ENCODE assay signal across 18 cellular contexts in the genomic region with DNA sequence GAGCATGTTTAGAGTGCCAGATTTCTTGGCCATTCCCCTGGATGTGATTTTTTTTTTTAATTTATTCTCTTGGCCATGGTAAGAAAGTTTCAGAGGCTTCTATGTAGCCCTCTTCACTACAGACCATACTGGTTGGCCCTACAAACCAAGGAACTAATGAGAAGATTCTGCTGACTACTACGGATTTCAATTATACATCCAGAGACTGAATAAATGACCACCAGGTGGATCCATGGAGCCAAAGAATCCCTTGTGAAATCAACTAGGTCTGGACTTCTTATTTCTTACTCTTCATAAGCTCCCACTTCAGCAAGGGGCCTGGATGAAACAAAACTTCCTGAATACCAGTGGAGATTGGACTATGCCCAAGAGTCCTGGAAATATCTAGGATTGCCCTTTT. TPM values are rescaled to one million over a fixed set of nuclear protein-coding genes. Genes with fewer than 3 reads are reported as not detected.
DNase-seq lines count a peak whose midpoint lies in the region; TF ChIP-seq lines count a peak whose summit lies in the region.
"Had no signal": no experiment of that assay in that cellular context is flagged by ENCODE, and none has a peak within 500 bp of the region (broad histone marks: within the 10 kb centered on the region; RNA-seq: fewer than 3 reads in every experiment).

No MANE protein-coding gene starts in this region.

- H3K9me3 Mint-ChIP-seq in osteocyte (ENCODE audit: unreplicated experiment), result no peaks in the 10 kb centered on the region
- H3K9me3 Mint-ChIP-seq: naive thymus-derived CD8-positive, alpha-beta T cell had no signal

- H3K36me3 ChIP-seq in mammary epithelial cell (ENCODE audit: insufficient read depth, low read length), result no peaks in the 10 kb centered on the region
- no peaks in the 10 kb centered on the region for H3K36me3 ChIP-seq in testis (ENCODE audit: low read depth, missing control alignments)
- no peaks in the 10 kb centered on the region for H3K36me3 ChIP-seq in Peyer's patch
- H3K36me3 ChIP-seq: esophagus squamous epithelium, spleen, transverse colon had no signal

- H3K4me1 ChIP-seq in mammary epithelial cell (ENCODE audit: insufficient read depth, low read length) (no peaks in the 10 kb centered on the region), testis (no peaks in the 10 kb centered on the region), Peyer's patch (no peaks in the 10 kb centered on the region)
- H3K4me1 ChIP-seq: esophagus squamous epithelium, spleen, transverse colon had no signal

- no TSS peak for BruUV-seq in mammary epithelial cell (replicated peaks; lab: Mats Ljungman, UMichigan)

- H3K27ac Mint-ChIP-seq in osteocyte (ENCODE audit: unreplicated experiment), result no peak overlapping the region
- H3K27ac Mint-ChIP-seq: immature natural killer cell had no signal

- TF ChIP-seq POLR2A in testis (IDR thresholded peaks at IDR 0.05) (no peak), Peyer's patch (IDR thresholded peaks at IDR 0.05) (no peak)

- H3K9me3 ChIP-seq in mammary epithelial cell (replicated peaks; ENCODE audit: insufficient read depth, low read length) (no peaks in the 10 kb centered on the region), testis (no peaks in the 10 kb centered on the region), Peyer's patch (no peaks in the 10 kb centered on the region)
- H3K9me3 ChIP-seq: esophagus squamous epithelium, spleen, transverse colon had no signal

- H3K27me3 ChIP-seq in mammary epithelial cell (ENCODE audit: insufficient read depth, low read length) (no peaks in the 10 kb centered on the region), testis (no peaks in the 10 kb centered on the region), Peyer's patch (no peaks in the 10 kb centered on the region)
- H3K27me3 ChIP-seq: transverse colon had no signal

- no peaks in the 10 kb centered on the region for H3K4me1 Mint-ChIP-seq in osteocyte (ENCODE audit: unreplicated experiment)
- H3K4me1 Mint-ChIP-seq: immature natural killer cell had no signal

- no peaks in the 10 kb centered on the region for H3K79me2 ChIP-seq in mammary epithelial cell (ENCODE audit: insufficient read depth, low read length)

- 75% methylated on average over 1 of the region's 1 CpG for WGBS in mammary epithelial cell (ENCODE audit: low coverage, missing lambda C conversion rate)
- WGBS in testis, 2 donors, result 56 to 73% methylated on average over 1 of the region's 1 CpG

- H3K9ac ChIP-seq in mammary epithelial cell (ENCODE audit: insufficient read depth, low read length), result no peak overlapping the region

- H3K36me3 Mint-ChIP-seq in osteocyte (ENCODE audit: unreplicated experiment), result no peaks in the 10 kb centered on the region
- H3K36me3 Mint-ChIP-seq: naive thymus-derived CD8-positive, alpha-beta T cell had no signal

- dilution Hi-C loops in mammary epithelial cell (cut with HindIII; ENCODE audit: low sequenced_read_pairs), result loop anchor here (5.0 kb wide), 1 partner anchor 36 kb away; no protein-coding TSS in a partner anchor

- H4K20me1 ChIP-seq in mammary epithelial cell (ENCODE audit: insufficient read depth, low read length), result no peaks in the 10 kb centered on the region

- H3K4me3 Mint-ChIP-seq in osteocyte (ENCODE audit: unreplicated experiment), result no peak overlapping the region
- H3K4me3 Mint-ChIP-seq: immature natural killer cell; naive thymus-derived CD8-positive, alpha-beta T cell had no signal

- peak; percentile 15; the same call in 1 of the 2 replicates for TF ChIP-seq CTCF in LNCAP (IDR thresholded peaks at IDR 0.05)
- TF ChIP-seq CTCF in mammary epithelial cell (conservative IDR thresholded peaks at IDR 0.05 in 1 of 2, IDR thresholded peaks at IDR 0.05 in 1 of 2; ENCODE audit: extremely low read depth in 1 of 2, insufficient read depth in 1 of 2, low read depth in 1 of 2, low read length in 2 of 2), result peak; percentile 10 to 22
- peak; percentile 23 for TF ChIP-seq CTCF in osteocyte (IDR thresholded peaks at IDR 0.05)
- TF ChIP-seq CTCF in testis (IDR thresholded peaks at IDR 0.05), result no peak
- TF ChIP-seq CTCF in Peyer's patch (IDR thresholded peaks at IDR 0.05), result peak in 1 of 6 experiments; percentile 4

- intact Hi-C loops in mammary epithelial cell (cut with micrococcal nuclease) (loop anchor here (1.0 kb wide), 1 partner anchor 45 kb away; no protein-coding TSS in a partner anchor), testis (cut with DNase I; ENCODE audit: low total_unique reads) (no loop called here)

- no peak overlapping the region for H2AFZ ChIP-seq in mammary epithelial cell (ENCODE audit: low read depth, low read length)

- in situ Hi-C loops in mammary epithelial cell (cut with MboI; ENCODE audit: low sequenced_read_pairs in 2 of 2), result no loop called here

- CTCF ChIA-PET in mammary epithelial cell (lab: Charles Lee; ENCODE audit: low non-redundant PET), result no interaction called here

- H3K27ac ChIP-seq in mammary epithelial cell (ENCODE audit: insufficient read depth, low read depth, low read length), result no peak overlapping the region
- no peak overlapping the region for H3K27ac ChIP-seq in testis
- no peak overlapping the region for H3K27ac ChIP-seq in Peyer's patch
- H3K27ac ChIP-seq: esophagus squamous epithelium, spleen, transverse colon had no signal

- H3K4me3 ChIP-seq in mammary epithelial cell (replicated peaks in 1 of 3; ENCODE audit: insufficient read depth in 1 of 3, low read depth in 2 of 3, low read length in 3 of 3), result no peak overlapping the region
- H3K4me3 ChIP-seq in testis, result no peak overlapping the region
- no peak overlapping the region for H3K4me3 ChIP-seq in Peyer's patch
- H3K4me3 ChIP-seq: esophagus squamous epithelium, spleen, transverse colon had no signal

- peaks cover 17% of the 10 kb centered on the region for H3K27me3 Mint-ChIP-seq in osteocyte (ENCODE audit: unreplicated experiment)

- DNase-seq in NCI-H2171 treated with DMSO at 0.1 percent for 48 hours (lab: John Stamatoyannopoulos, UW) (peak; percentile 24), NCI-H2171 (lab: John Stamatoyannopoulos, UW) (no peak), mammary epithelial cell (no peak), osteocyte (ENCODE audit: extremely low spot score, unreplicated experiment) (no peak), SKM-1 (lab: John Stamatoyannopoulos, UW; ENCODE audit: unreplicated experiment) (no peak), testis (no peak), Peyer's patch (no peak)
- DNase-seq: activated CD4-positive, alpha-beta T cell treated with anti-CD3 and anti-CD28 coated beads, Interleukin-2, amount 50 U/mL, for 4 hours; activated effector memory CD4-positive, alpha-beta T cell treated with anti-CD3 and anti-CD28 coated beads, Interleukin-2, amount 50 U/mL, for 16 hours; cerebellar nuclear complex; esophagus squamous epithelium; immature natural killer cell; naive thymus-derived CD8-positive, alpha-beta T cell; NCI-H1105 treated with DMSO at 0.1 percent for 48 hours; spleen; T-helper 1 cell; transverse colon had no signal

- no peak overlapping the region for H3K4me2 ChIP-seq in mammary epithelial cell (ENCODE audit: insufficient read depth, low read depth, low read length)

RNA-seq across cellular contexts. Expression of a gene that starts 27.6 kb away (rescaled TPM):
- total RNA-seq in mammary epithelial cell, result 10 to 100 TPM; 32.2 to 32.3 TPM
- polyA plus RNA-seq in mammary epithelial cell, result 21.1 TPM
- polyA minus RNA-seq in mammary epithelial cell, result 39.6 TPM
- 29.2 and 30.7 TPM in 2 replicates for total RNA-seq in osteocyte
- 10 to 100 TPM; 24.5 to 24.8 TPM for total RNA-seq in testis
- polyA plus RNA-seq in testis (ENCODE audit: insufficient read depth, low read depth, low replicate concordance), result 36.3 TPM
- total RNA-seq in Peyer's patch, result 10 to 100 TPM; 26.7 to 44.6 (median 32.5) TPM

Comparison
In these comparisons a context has a peak if more than half of its experiments do, and no peak if none do; other contexts are left out.
1. CTCF ChIP-seq: peak in LNCAP (single experiment), mammary epithelial cell (2 of 2) and osteocyte (single experiment); none in testis (0 of 3).